21 cellular contexts compared by ENCODE assay signal in the genomic region with DNA sequence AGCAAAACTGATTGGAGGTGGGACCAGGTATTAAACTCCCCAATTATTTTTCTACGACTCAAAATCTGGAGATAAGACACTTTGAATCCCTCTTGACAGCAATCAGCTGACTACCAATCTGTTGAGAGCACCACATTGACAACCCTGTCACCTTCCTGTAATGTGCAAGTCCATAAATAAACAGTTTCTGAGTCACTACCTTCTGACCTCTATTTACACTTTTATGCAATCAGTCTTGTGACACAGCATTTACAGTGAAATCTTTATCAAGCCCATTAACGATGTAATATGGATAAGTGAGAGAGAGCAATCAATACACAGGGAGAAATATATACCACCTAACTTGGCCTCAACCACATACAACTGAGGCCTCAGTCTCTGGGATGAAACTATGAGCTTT.
DNase-seq lines count a peak whose midpoint lies in the region; ATAC-seq and TF ChIP-seq lines count a peak whose summit lies in the region.
"Had no signal": no experiment of that assay in that cellular context is flagged by ENCODE, and none has a peak within 500 bp of the region (broad histone marks: within the 10 kb centered on the region; RNA-seq: fewer than 3 reads in every experiment).

No MANE protein-coding gene starts in this region.

- no peak for TF ChIP-seq POLR2A in right lobe of liver (IDR thresholded peaks at IDR 0.05)

- peaks cover 17% of the 10 kb centered on the region for H3K4me1 Mint-ChIP-seq in Calu3 (ENCODE audit: low read depth, unreplicated experiment)
- H3K4me1 Mint-ChIP-seq: CD8-positive, alpha-beta memory T cell had no signal

- CTCF ChIA-PET in A673 (lab: Charles Lee) (interaction anchor here (0.5 kb wide), 1 partner anchor 221 kb away, joined by 4 read pairs; no protein-coding TSS in a partner anchor), Calu3 (lab: Charles Lee) (interaction anchor here (0.7 kb wide), 1 partner anchor 15 kb away, joined by 4 read pairs; no protein-coding TSS in a partner anchor), PC-9 (lab: Charles Lee) (no interaction called here)

- no peak overlapping the region for H2BK120ac ChIP-seq in mesendoderm (ENCODE audit: low read depth, low read length)

- H3K23ac ChIP-seq in mesendoderm (ENCODE audit: low read length) = no peak overlapping the region

- intact Hi-C loops in A673 (cut with micrococcal nuclease; ENCODE audit: unreplicated experiment) = loop anchor here (2.0 to 10.0 kb wide), 2 partner anchors 36 to 254 kb away; no protein-coding TSS in a partner anchor
- intact Hi-C loops in Calu3 (cut with micrococcal nuclease; ENCODE audit: unreplicated experiment) = no loop called here
- intact Hi-C loops in PC-9 (cut with micrococcal nuclease; ENCODE audit: unreplicated experiment) = no loop called here
- intact Hi-C loops in right lobe of liver (cut with DNase I) = no loop called here

- H3K27me3 ChIP-seq in A673 (replicated peaks; ENCODE audit: insufficient read depth, low read depth, low read length, poor library complexity) = no peaks in the 10 kb centered on the region
- H3K27me3 ChIP-seq in PC-9 (ENCODE audit: insufficient read depth, low read depth) = no peaks in the 10 kb centered on the region
- no peaks in the 10 kb centered on the region for H3K27me3 ChIP-seq in right lobe of liver
- no peaks in the 10 kb centered on the region for H3K27me3 ChIP-seq in mesendoderm (ENCODE audit: insufficient read depth, low read length, poor library complexity)
- H3K27me3 ChIP-seq: BE2C had no signal

- BruUV-seq in A673 (replicated peaks; lab: Mats Ljungman, UMichigan) = no TSS peak
- no TSS peak for BruUV-seq in Calu3 (replicated peaks; lab: Mats Ljungman, UMichigan)
- BruUV-seq in PC-9 (replicated peaks; lab: Mats Ljungman, UMichigan) = no TSS peak

- H3K4me3 ChIP-seq in A673 (ENCODE audit: low read depth, low read length, poor library complexity, severe bottlenecking) (no peak overlapping the region), PC-9 (no peak overlapping the region), right lobe of liver (no peak overlapping the region), mesendoderm (ENCODE audit: low read length) (no peak overlapping the region)
- H3K4me3 ChIP-seq: GM12878 had no signal

- H3K4me3 Mint-ChIP-seq in Calu3 (ENCODE audit: low read depth, unreplicated experiment) = no peak overlapping the region
- H3K4me3 Mint-ChIP-seq: CD8-positive, alpha-beta memory T cell had no signal

- H3K4me1 ChIP-seq in A673 (ENCODE audit: insufficient read depth, low read length, poor library complexity, severe bottlenecking) (peaks cover 81% of the 10 kb centered on the region), PC-9 (replicated peaks; ENCODE audit: insufficient read depth) (peaks cover 13% of the 10 kb centered on the region; the same call in 1 of the 2 replicates), right lobe of liver (peaks cover 0 to 3% (median 0%) of the 10 kb centered on the region in 4 donors), mesendoderm (ENCODE audit: control insufficient read depth, low read depth, low read length) (no peaks in the 10 kb centered on the region)
- H3K4me1 ChIP-seq: BE2C had no signal

- H3K9me3 ChIP-seq in A673 (ENCODE audit: low read depth, low read length, poor library complexity, severe bottlenecking) (no peaks in the 10 kb centered on the region), PC-9 (ENCODE audit: insufficient read depth, low read depth) (no peaks in the 10 kb centered on the region), right lobe of liver (no peaks in the 10 kb centered on the region)
- H3K9me3 ChIP-seq: BE2C, SK-N-SH had no signal

- no peaks in the 10 kb centered on the region for H3K79me1 ChIP-seq in mesendoderm (ENCODE audit: low read length)

- no peak overlapping the region for H2BK15ac ChIP-seq in mesendoderm (replicated peaks; ENCODE audit: low read depth)

- no peak for TF ChIP-seq CTCF in A673 (conservative IDR thresholded peaks at IDR 0.05; ENCODE audit: low read depth, low read length)
- no peak for TF ChIP-seq CTCF in Calu3 (IDR thresholded peaks at IDR 0.05; ENCODE audit: unreplicated experiment)
- no peak for TF ChIP-seq CTCF in PC-9 (conservative IDR thresholded peaks at IDR 0.05)
- TF ChIP-seq CTCF in right lobe of liver (IDR thresholded peaks at IDR 0.05) = no peak

- H3K4me2 ChIP-seq in PC-9 (peak overlapping the region; percentile 27), mesendoderm (ENCODE audit: low read length) (no peak overlapping the region)
- H3K4me2 ChIP-seq: SK-N-SH had no signal

- H3K27me3 Mint-ChIP-seq in Calu3 (ENCODE audit: unreplicated experiment) = no peaks in the 10 kb centered on the region
- H3K27me3 Mint-ChIP-seq: CD8-positive, alpha-beta memory T cell had no signal

- H3K18ac ChIP-seq in mesendoderm (ENCODE audit: low read length) = no peak overlapping the region

- H3K27ac Mint-ChIP-seq in Calu3 (ENCODE audit: unreplicated experiment) = peak overlapping the region; percentile 28
- H3K27ac Mint-ChIP-seq: CD8-positive, alpha-beta memory T cell had no signal

- ATAC-seq in right lobe of liver (peak; percentile 81 to 94 (median 88)), HG02840 (IDR thresholded peaks at IDR 0.05; ENCODE audit: low FRiP score, unreplicated experiment) (no peak)
- ATAC-seq: GM12878, HCT116, PC-3 had no signal

- H3K79me2 ChIP-seq in PC-9 (ENCODE audit: low read depth) = no peaks in the 10 kb centered on the region
- H3K79me2 ChIP-seq in mesendoderm (ENCODE audit: control insufficient read depth, insufficient read depth, low read length) = no peaks in the 10 kb centered on the region

- H3K36me3 ChIP-seq in A673 (ENCODE audit: insufficient read depth, low read length, poor library complexity, severe bottlenecking) = no peaks in the 10 kb centered on the region
- no peaks in the 10 kb centered on the region for H3K36me3 ChIP-seq in PC-9 (ENCODE audit: low read depth)
- no peaks in the 10 kb centered on the region for H3K36me3 ChIP-seq in right lobe of liver
- H3K36me3 ChIP-seq in mesendoderm (ENCODE audit: control insufficient read depth, insufficient read depth, low read length) = no peaks in the 10 kb centered on the region
- H3K36me3 ChIP-seq: BE2C had no signal

- no peak overlapping the region for H4K5ac ChIP-seq in mesendoderm (ENCODE audit: low read length)

- H2AFZ ChIP-seq in PC-9 = no peak overlapping the region

- no peaks in the 10 kb centered on the region for H3K9me2 ChIP-seq in PC-9 (ENCODE audit: insufficient read depth)
- H3K9me2 ChIP-seq: SK-N-SH had no signal

- H4K8ac ChIP-seq in mesendoderm (ENCODE audit: low read depth, low read length) = no peak overlapping the region

- POLR2A ChIA-PET in A673 (lab: Charles Lee; ENCODE audit: low non-redundant PET) = no interaction called here
- POLR2A ChIA-PET in PC-9 (lab: Charles Lee; ENCODE audit: unreplicated experiment) = no interaction called here

- H3F3A ChIP-seq in PC-9 (ENCODE audit: insufficient read depth, low read depth) = no peaks in the 10 kb centered on the region

- H4K20me1 ChIP-seq in PC-9 (ENCODE audit: insufficient read depth) = no peaks in the 10 kb centered on the region

- no peak overlapping the region for H3K9ac ChIP-seq in mesendoderm (ENCODE audit: low read length)
- H3K9ac ChIP-seq: SK-N-SH had no signal

- 25% methylated on average over 2 of the region's 2 CpGs for WGBS in right lobe of liver (ENCODE audit: insufficient coverage, low coverage, low lambda C conversion rate, missing lambda C conversion rate)
- WGBS in mesendoderm (ENCODE audit: extremely low coverage, insufficient coverage, low lambda C conversion rate) = no CpG with 5 or more reads among the region's 2 CpGs

- H3K4ac ChIP-seq in mesendoderm (ENCODE audit: low read depth, low read length) = no peak overlapping the region

- no peak overlapping the region for H3K56ac ChIP-seq in mesendoderm (ENCODE audit: low read length)

- H2BK5ac ChIP-seq in mesendoderm (ENCODE audit: low read length) = no peak overlapping the region

- no peak overlapping the region for H2AK5ac ChIP-seq in mesendoderm (ENCODE audit: low read length)

- peaks cover 7% of the 10 kb centered on the region for H3K9me3 Mint-ChIP-seq in Calu3 (ENCODE audit: low read depth, unreplicated experiment)

- no peaks in the 10 kb centered on the region for H3K36me3 Mint-ChIP-seq in Calu3 (ENCODE audit: insufficient read depth, unreplicated experiment)
- H3K36me3 Mint-ChIP-seq: CD8-positive, alpha-beta memory T cell had no signal

- H3K27ac ChIP-seq in A673 (ENCODE audit: low read depth, low read length, poor library complexity, severe bottlenecking) (peak overlapping the region; percentile 77), PC-9 (no peak overlapping the region), right lobe of liver (peak overlapping the region in 1 of 3 donors; percentile 4), mesendoderm (ENCODE audit: low read depth, low read length) (no peak overlapping the region)

- DNase-seq in A673 (ENCODE audit: low spot score) = peak; percentile 42
- no peak for DNase-seq in Calu3
- peak in 1 of 2 experiments; percentile 35 for DNase-seq in PC-9
- no peak for DNase-seq in right lobe of liver
- no peak for DNase-seq in mesendoderm
- DNase-seq in glomerular visceral epithelial cell (ENCODE audit: extremely low spot score) = no peak
- DNase-seq in occipital lobe (lab: John Stamatoyannopoulos, UW) = no peak
- DNase-seq: BE2C; CD8-positive, alpha-beta memory T cell; DMS 273 treated with DMSO at 0.1 percent for 48 hours; Karpas-422; NCI-H1436; NCI-H2081 treated with DMSO at 0.1 percent for 48 hours; NCI-H526; NK-92 treated with Interleukin-12 subunit alpha and Interleukin-12 subunit beta, amount 100 ng/mL, for 24 hours; PC-3; SK-N-SH; T-helper 1 cell had no signal
